Comparison of ENCODE assay signal across 8 cellular contexts in genomic region chr17:41307647-41308046, GRCh38. TPM values are rescaled to one million over a fixed set of nuclear protein-coding genes. Genes with fewer than 3 reads are reported as not detected.
DNase-seq lines count a peak whose midpoint lies in the region; ATAC-seq, FAIRE-seq and TF ChIP-seq lines count a peak whose summit lies in the region.
"Had no signal": no experiment of that assay in that cellular context is flagged by ENCODE, and none has a peak within 500 bp of the region (broad histone marks: within the 10 kb centered on the region; RNA-seq: fewer than 3 reads in every experiment).

No MANE protein-coding gene starts in this region.

- H3K9me3 ChIP-seq in CD8-positive, alpha-beta T cell (ENCODE audit: low read length) = no peaks in the 10 kb centered on the region

- H3K27me3 ChIP-seq in CD8-positive, alpha-beta T cell (ENCODE audit: insufficient read depth, low read length) = no peaks in the 10 kb centered on the region

- H3K4me1 ChIP-seq in CD8-positive, alpha-beta T cell (ENCODE audit: insufficient read depth, low read length) = peaks cover 48% of the 10 kb centered on the region

- TF ChIP-seq CTCF in CD8-positive, alpha-beta T cell (IDR thresholded peaks at IDR 0.05) = no peak
- no peak for TF ChIP-seq CTCF in neural crest cell (conservative IDR thresholded peaks at IDR 0.05)

- peak overlapping the region; percentile 56 for H3K4me3 Mint-ChIP-seq in CD8-positive, alpha-beta T cell
- no peak overlapping the region for H3K4me3 Mint-ChIP-seq in neural crest cell

- CTCF ChIA-PET in CD8-positive, alpha-beta T cell (lab: Charles Lee) = interaction anchor here (0.8 to 3.7 kb wide), 6 partner anchors 14 to 40 kb away, joined by 3 to 43 read pairs (median 4); no protein-coding TSS in a partner anchor

- no peaks in the 10 kb centered on the region for H3K9me3 Mint-ChIP-seq in CD8-positive, alpha-beta T cell
- no peaks in the 10 kb centered on the region for H3K9me3 Mint-ChIP-seq in neural crest cell

- H3K4me3 ChIP-seq in CD8-positive, alpha-beta T cell (ENCODE audit: low read depth, low read length) = peak overlapping the region; percentile 25

- H3K36me3 Mint-ChIP-seq in CD8-positive, alpha-beta T cell = no peaks in the 10 kb centered on the region
- no peaks in the 10 kb centered on the region for H3K36me3 Mint-ChIP-seq in neural crest cell (ENCODE audit: low read depth)

- H3K4me1 Mint-ChIP-seq in CD8-positive, alpha-beta T cell (ENCODE audit: low read depth) = peaks cover 65% of the 10 kb centered on the region
- H3K4me1 Mint-ChIP-seq in neural crest cell = no peaks in the 10 kb centered on the region

- DNase-seq in CD8-positive, alpha-beta T cell = peak in 1 of 7 experiments; percentile 27
- DNase-seq in HTR-8/SVneo (ENCODE audit: insufficient read length, low spot score) (no peak), cerebellar nuclear complex (lab: John Stamatoyannopoulos, UW) (peak; percentile 47 to 72), neural crest cell (ENCODE audit: low read depth, low spot score) (no peak), D341Med (ENCODE audit: low spot score) (no peak)
- DNase-seq in stimulated activated CD4-positive, alpha-beta T cell treated with anti-CD3 and anti-CD28 coated beads, Interleukin-2, amount 100 ng/mL, for 24 hours = no peak

- no peak for ATAC-seq in CD8-positive, alpha-beta T cell
- ATAC-seq in HG03280 (IDR thresholded peaks at IDR 0.05; ENCODE audit: unreplicated experiment) = no peak
- ATAC-seq: SK-N-SH treated with all-trans-retinoic acid at 6 μM for 48 hours had no signal

- H3K27me3 Mint-ChIP-seq in CD8-positive, alpha-beta T cell (ENCODE audit: low read depth) = no peaks in the 10 kb centered on the region
- H3K27me3 Mint-ChIP-seq in neural crest cell (ENCODE audit: low read depth) = peaks cover 39% of the 10 kb centered on the region

- H3K36me3 ChIP-seq in CD8-positive, alpha-beta T cell (ENCODE audit: insufficient read depth, low read length) = no peaks in the 10 kb centered on the region

- H3K27ac Mint-ChIP-seq in CD8-positive, alpha-beta T cell = peak overlapping the region; percentile 98
- peak overlapping the region; percentile 79 for H3K27ac Mint-ChIP-seq in neural crest cell (ENCODE audit: unreplicated experiment)

- FAIRE-seq in HTR-8/SVneo (lab: Jason Lieb, UNC) = peak; percentile 65

- peak overlapping the region; percentile 79 for H3K27ac ChIP-seq in CD8-positive, alpha-beta T cell (ENCODE audit: low read depth, low read length)

- intact Hi-C loops in CD8-positive, alpha-beta T cell (cut with DNase I, micrococcal nuclease) = loop anchor here (1.0 to 10.0 kb wide), 6 partner anchors 15 to 740 kb away; partner anchors contain the start of gene CCR7 (in 1 of the 2)

- POLR2A ChIA-PET in CD8-positive, alpha-beta T cell (lab: Charles Lee) = interaction anchor here (0.8 to 2.8 kb wide), 13 partner anchors 15 to 489 kb away, joined by 3 to 20 read pairs (median 4); partner anchors contain the start of gene EIF1

RNA-seq across cellular contexts. Expression of gene KRTAP16-1, which starts 1.5 kb away (rescaled TPM):
- 1 to 10 TPM in 1 of 2 experiments, under 1 TPM in 1; 1.00 to 1.1 TPM for total RNA-seq in CD8-positive, alpha-beta T cell
- not detected in 2 replicates for total RNA-seq in neural crest cell

RNA-seq across cellular contexts. Expression of gene KRTAP29-1, which starts 5.0 kb away (rescaled TPM):
- total RNA-seq in CD8-positive, alpha-beta T cell = not detected
- total RNA-seq in neural crest cell = not detected in 2 replicates

RNA-seq across cellular contexts. Expression of gene KRTAP17-1, which starts 7.9 kb away (rescaled TPM):
- not detected for total RNA-seq in CD8-positive, alpha-beta T cell
- total RNA-seq in neural crest cell = not detected in 2 replicates

RNA-seq across cellular contexts. Expression of gene KRTAP9-7, which starts 32.1 kb away (rescaled TPM):
- not detected for total RNA-seq in CD8-positive, alpha-beta T cell
- not detected in 2 replicates for total RNA-seq in neural crest cell

RNA-seq across cellular contexts. Expression of gene KRTAP9-6, which starts 42.5 kb away (rescaled TPM):
- total RNA-seq in CD8-positive, alpha-beta T cell = not detected
- total RNA-seq in neural crest cell = not detected in 2 replicates

Comparison
In these comparisons a context has a peak if more than half of its experiments do, and no peak if none do; other contexts are left out.
1. DNase-seq: peak in cerebellar nuclear complex (2 of 2); none in HTR-8/SVneo (single experiment), neural crest cell (single experiment), stimulated activated CD4-positive, alpha-beta T cell treated with anti-CD3 and anti-CD28 coated beads, Interleukin-2, amount 100 ng/mL, for 24 hours (0 of 2) and D341Med (single experiment).